In genomic region chr19:46730187-46730586, GRCh38 we compare ENCODE assay signal across 1 cellular context.
TF ChIP-seq lines count a peak whose summit lies in the region.

No MANE protein-coding gene starts in this region.

TF ChIP-seq in GM23338, 12 proteins besides CTCF, POLR2A, EP300 and RAD21:
- no peak for TF ChIP-seq ZNF462 (CRISPR knock-in tag; IDR thresholded peaks at IDR 0.05)
- no peak for TF ChIP-seq CREB1 (CRISPR knock-in tag; IDR thresholded peaks at IDR 0.05; ENCODE audit: low read depth)
- no peak for TF ChIP-seq REST (IDR thresholded peaks at IDR 0.05; ENCODE audit: unreplicated experiment)
- TF ChIP-seq EZH2 (IDR thresholded peaks at IDR 0.05; ENCODE audit: low read depth, unreplicated experiment), result no peak
- TF ChIP-seq ZNF331 (CRISPR knock-in tag; IDR thresholded peaks at IDR 0.05; ENCODE audit: low read depth), result no peak
